Comparison of ENCODE assay signal across 19 cellular contexts in the genomic region with DNA sequence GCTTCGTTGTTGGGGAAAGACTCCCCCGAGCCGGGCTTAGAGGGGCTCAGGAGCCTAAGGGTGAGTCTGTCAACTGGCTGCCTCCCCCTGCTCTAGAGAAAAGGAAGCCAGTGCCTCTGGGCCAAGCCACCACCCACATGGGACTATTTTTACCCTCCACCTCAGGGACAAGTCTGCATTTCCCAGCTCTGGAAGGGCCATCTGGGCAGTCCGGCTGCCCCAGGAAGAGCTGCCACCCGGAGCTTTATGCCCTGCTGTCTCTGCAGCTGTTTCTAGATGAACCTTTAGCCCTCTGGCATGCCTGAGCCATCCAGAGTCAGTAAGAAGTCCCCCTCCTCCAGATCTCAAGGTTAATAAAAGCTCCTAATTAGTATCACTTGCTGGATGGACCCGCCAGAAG. TPM values are rescaled to one million over a fixed set of nuclear protein-coding genes. Genes with fewer than 3 reads are reported as not detected.
DNase-seq lines count a peak whose midpoint lies in the region; ATAC-seq and FAIRE-seq lines count a peak whose summit lies in the region.
"Had no signal": no experiment of that assay in that cellular context is flagged by ENCODE, and none has a peak within 500 bp of the region (broad histone marks: within the 10 kb centered on the region; RNA-seq: fewer than 3 reads in every experiment).

No MANE protein-coding gene starts in this region.

- H3K36me3 ChIP-seq in small intestine (ENCODE audit: control insufficient read depth in 2 of 2, insufficient read depth in 2 of 2, low read length in 2 of 2): no peaks in the 10 kb centered on the region
- H3K36me3 ChIP-seq: vagina had no signal

- H3K9me3 ChIP-seq in right cardiac atrium (ENCODE audit: control insufficient read depth, low read length) (no peaks in the 10 kb centered on the region), small intestine (ENCODE audit: control insufficient read depth, low read depth) (no peaks in the 10 kb centered on the region)
- H3K9me3 ChIP-seq: vagina had no signal

- H3K4me1 ChIP-seq in right cardiac atrium (ENCODE audit: control insufficient read depth, insufficient read depth, low read length) (no peaks in the 10 kb centered on the region), small intestine (ENCODE audit: control insufficient read depth in 2 of 2, insufficient read depth in 1 of 2, low read depth in 1 of 2, low read length in 1 of 2) (no peaks in the 10 kb centered on the region)

- no peak for FAIRE-seq in small intestine (lab: Jason Lieb, UNC)
- FAIRE-seq: GM12878 had no signal

- peak overlapping the region; percentile 56 for H3K27ac ChIP-seq in right cardiac atrium (ENCODE audit: low read length)
- peak overlapping the region; percentile 17 to 77 for H3K27ac ChIP-seq in small intestine (ENCODE audit: low read depth in 1 of 2, low read length in 1 of 2)
- H3K27ac ChIP-seq: vagina had no signal

- intact Hi-C loops in right cardiac atrium (cut with DNase I): no loop called here

- ATAC-seq in right cardiac atrium: peak; percentile 65 to 66
- ATAC-seq: GM12878 had no signal

- peak; percentile 20 for DNase-seq in NCI-H1092 (lab: John Stamatoyannopoulos, UW)
- DNase-seq in NCI-H69 (lab: John Stamatoyannopoulos, UW): peak; percentile 87
- no peak for DNase-seq in right cardiac atrium
- peak; percentile 33 for DNase-seq in small intestine
- no peak for DNase-seq in globus pallidus (ENCODE audit: low spot score)
- DNase-seq in D341Med (ENCODE audit: low spot score): no peak
- DNase-seq in activated CD4-positive, CD25-positive, alpha-beta regulatory T cell treated with anti-CD3 and anti-CD28 coated beads, Interleukin-2, amount 50 U/mL, for 72 hours: no peak
- DNase-seq: activated CD4-positive, CD25-positive, alpha-beta regulatory T cell; activated T-cell treated with anti-CD3 and anti-CD28 coated beads, Interleukin-2, amount 50 U/mL, for 48 hours; GDM1; KG1; SIG-M5; stimulated activated CD4-positive, alpha-beta T cell treated with anti-CD3 and anti-CD28 coated beads, Interleukin-2, amount 100 ng/mL, for 48 hours had no signal

- H3K4me3 ChIP-seq in right cardiac atrium (ENCODE audit: low read length) (no peak overlapping the region), small intestine (ENCODE audit: low read depth in 1 of 2, low read length in 2 of 2) (no peak overlapping the region)
- H3K4me3 ChIP-seq: GM12878, vagina had no signal

- H3K27me3 ChIP-seq in right cardiac atrium (ENCODE audit: control insufficient read depth, insufficient read depth) (no peaks in the 10 kb centered on the region), small intestine (ENCODE audit: control insufficient read depth in 2 of 2, insufficient read depth in 2 of 2, low read length in 2 of 2) (no peaks in the 10 kb centered on the region)
- H3K27me3 ChIP-seq: vagina had no signal

- WGBS in right cardiac atrium: 58% methylated on average over 6 of the region's 6 CpGs
- WGBS in small intestine, 3 donors: 16 to 35% (median 21%) methylated on average over 6 of the region's 6 CpGs

RNA-seq across cellular contexts. Expression of a gene that starts 5.3 kb away (rescaled TPM):
- total RNA-seq in right cardiac atrium: not detected
- not detected for polyA plus RNA-seq in right cardiac atrium
- polyA plus RNA-seq in small intestine: under 1 TPM in 1 of 3 donors, not detected in 2; 0.51 TPM
- total RNA-seq: Calu3; fibroblast of villous mesenchyme; GM12878; omental fat pad; T-helper 2 cell treated with Interferon-gamma antibody and Interleukin-4, amounts not matched to agents 100 ng/mL and 5 ng/mL, for 36 hours had no signal
- polyA plus RNA-seq: GM12878 had no signal

Comparison
In these comparisons a context has a peak if more than half of its experiments do, and no peak if none do; other contexts are left out.
1. DNase-seq: peak in NCI-H1092 (single experiment), NCI-H69 (single experiment) and small intestine (single experiment); none in right cardiac atrium (0 of 3), globus pallidus (single experiment), D341Med (single experiment) and activated CD4-positive, CD25-positive, alpha-beta regulatory T cell treated with anti-CD3 and anti-CD28 coated beads, Interleukin-2, amount 50 U/mL, for 72 hours (single experiment).